In genomic region chr3:169455472-169455871, GRCh38 we compare ENCODE assay signal across 13 cellular contexts.
"Had no signal": no experiment of that assay in that cellular context is flagged by ENCODE, and none has a peak within 500 bp of the region (broad histone marks: within the 10 kb centered on the region; RNA-seq: fewer than 3 reads in every experiment).

No MANE protein-coding gene starts in this region.

- H3K27ac ChIP-seq: parathyroid adenoma had no signal

- ATAC-seq: left colon; stimulated activated memory B cell treated with anti-CD40 and anti-IgM and Interleukin-4, amounts not matched to agents 10 μg/mL and 1 μg/mL and 100 μg/mL, for 72 hours; T-cell had no signal

- DNase-seq: activated CD4-positive, alpha-beta T cell treated with anti-CD3 and anti-CD28 coated beads, Interleukin-2, amount 50 U/mL, for 4 hours; activated CD4-positive, CD25-positive, alpha-beta regulatory T cell treated with anti-CD3 and anti-CD28 coated beads, Interleukin-2, amount 50 U/mL, for 72 hours; activated naive CD4-positive, alpha-beta T cell; activated T-cell treated with anti-CD3 and anti-CD28 coated beads for 4 hours; anterior cingulate cortex; endodermal cell; left colon; naive B cell; stimulated activated CD4-positive, alpha-beta T cell treated with anti-CD3 and anti-CD28 coated beads, Interleukin-2, amount 100 ng/mL, for 48 hours; T-cell; T-helper 9 cell had no signal

- H3K9ac ChIP-seq: parathyroid adenoma had no signal

- H2AFZ ChIP-seq: parathyroid adenoma had no signal

- H3K79me2 ChIP-seq: parathyroid adenoma had no signal

- H3K4me1 ChIP-seq: parathyroid adenoma had no signal
